Comparison of ENCODE assay signal across 17 cellular contexts in genomic region chr1:20948091-20948490, GRCh38.
"Had no signal": no experiment of that assay in that cellular context is flagged by ENCODE, and none has a peak within 500 bp of the region (broad histone marks: within the 10 kb centered on the region; RNA-seq: fewer than 3 reads in every experiment).

No MANE protein-coding gene starts in this region.

- H3K4me3 Mint-ChIP-seq: activated B cell treated with CpG ODN at 0.5 μM for 24 hours; activated CD4-positive, alpha-beta memory T cell treated with anti-CD3 and anti-CD28 coated beads, Interleukin-2, amount 10 ng/mL, durations not matched to agents 7 days and 5 days; activated CD8-positive, alpha-beta memory T cell treated with anti-CD3 and anti-CD28 coated beads, Interleukin-2, amount 10 ng/mL, durations not matched to agents 7 days and 5 days; central memory CD8-positive, alpha-beta T cell had no signal

- H3K4me1 Mint-ChIP-seq: activated CD4-positive, alpha-beta memory T cell treated with anti-CD3 and anti-CD28 coated beads, Interleukin-2, amount 10 ng/mL, durations not matched to agents 7 days and 5 days; activated CD8-positive, alpha-beta memory T cell treated with anti-CD3 and anti-CD28 coated beads, Interleukin-2, amount 10 ng/mL, durations not matched to agents 7 days and 5 days; central memory CD8-positive, alpha-beta T cell had no signal

- H3K27me3 Mint-ChIP-seq: activated B cell treated with CpG ODN at 0.5 μM for 24 hours; activated CD4-positive, alpha-beta memory T cell treated with anti-CD3 and anti-CD28 coated beads, Interleukin-2, amount 10 ng/mL, durations not matched to agents 7 days and 5 days; activated CD8-positive, alpha-beta memory T cell treated with anti-CD3 and anti-CD28 coated beads, Interleukin-2, amount 10 ng/mL, durations not matched to agents 7 days and 5 days; central memory CD8-positive, alpha-beta T cell had no signal

- H3K9me3 Mint-ChIP-seq: activated B cell treated with CpG ODN at 0.5 μM for 24 hours; activated CD4-positive, alpha-beta memory T cell treated with anti-CD3 and anti-CD28 coated beads, Interleukin-2, amount 10 ng/mL, durations not matched to agents 7 days and 5 days; central memory CD8-positive, alpha-beta T cell had no signal

- H3K27ac ChIP-seq: brain microvascular endothelial cell, colonic mucosa, foreskin keratinocyte, left lung, spleen, tibial artery had no signal

- H3K27me3 ChIP-seq: brain microvascular endothelial cell, colonic mucosa, foreskin keratinocyte, left lung, spleen, tibial artery had no signal

- DNase-seq: activated B cell treated with CpG ODN at 0.5 μM for 24 hours; activated CD4-positive, alpha-beta memory T cell treated with anti-CD3 and anti-CD28 coated beads, Interleukin-2, amount 10 ng/mL, durations not matched to agents 7 days and 5 days; activated CD4-positive, alpha-beta T cell treated with anti-CD3 and anti-CD28 coated beads for 4 hours; activated CD8-positive, alpha-beta memory T cell treated with anti-CD3 and anti-CD28 coated beads, Interleukin-2, amount 10 ng/mL, durations not matched to agents 7 days and 5 days; activated naive CD4-positive, alpha-beta T cell treated with Interleukin-2 at 50 U/mL for 16 hours; aorta; brain microvascular endothelial cell; colonic mucosa; foreskin keratinocyte; glutamatergic neuron; hypothalamus; left lung; retina; spleen; stimulated activated naive CD4-positive, alpha-beta T cell; tibial artery had no signal

- ATAC-seq: activated CD8-positive, alpha-beta memory T cell treated with anti-CD3 and anti-CD28 coated beads, Interleukin-2, amount 10 ng/mL, durations not matched to agents 7 days and 5 days; foreskin keratinocyte; left lung had no signal

- H3K27ac Mint-ChIP-seq: activated B cell treated with CpG ODN at 0.5 μM for 24 hours; activated CD4-positive, alpha-beta memory T cell treated with anti-CD3 and anti-CD28 coated beads, Interleukin-2, amount 10 ng/mL, durations not matched to agents 7 days and 5 days; activated CD8-positive, alpha-beta memory T cell treated with anti-CD3 and anti-CD28 coated beads, Interleukin-2, amount 10 ng/mL, durations not matched to agents 7 days and 5 days had no signal

- H3K9me3 ChIP-seq: colonic mucosa, left lung, spleen, tibial artery had no signal
